13 cellular contexts compared by ENCODE assay signal in genomic region chr7:7688956-7689355, GRCh38.
"Had no signal": no experiment of that assay in that cellular context is flagged by ENCODE, and none has a peak within 500 bp of the region (broad histone marks: within the 10 kb centered on the region; RNA-seq: fewer than 3 reads in every experiment).

No MANE protein-coding gene starts in this region.

- H3K27me3 ChIP-seq: transverse colon had no signal

- H3K9me3 ChIP-seq: transverse colon had no signal

- H3K36me3 ChIP-seq: transverse colon had no signal

- H3K27ac Mint-ChIP-seq: endodermal cell; natural killer cell treated with Interleukin-12 subunit alpha and Interleukin-12 subunit beta and Interleukin-15 and Interleukin-18, amount 100 ng/mL, for 72 hours had no signal

- ATAC-seq: natural killer cell treated with Interleukin-12 subunit alpha and Interleukin-12 subunit beta and Interleukin-15 and Interleukin-18, amount 100 ng/mL, for 72 hours had no signal

- H3K36me3 Mint-ChIP-seq: natural killer cell treated with Interleukin-12 subunit alpha and Interleukin-12 subunit beta and Interleukin-15 and Interleukin-18, amount 100 ng/mL, for 72 hours had no signal

- H3K27me3 Mint-ChIP-seq: activated naive CD8-positive, alpha-beta T cell; memory B cell; natural killer cell treated with Interleukin-12 subunit alpha and Interleukin-12 subunit beta and Interleukin-15 and Interleukin-18, amount 100 ng/mL, for 72 hours had no signal

- H3K4me3 Mint-ChIP-seq: activated naive CD8-positive, alpha-beta T cell; endodermal cell; memory B cell; natural killer cell treated with Interleukin-12 subunit alpha and Interleukin-12 subunit beta and Interleukin-15 and Interleukin-18, amount 100 ng/mL, for 72 hours had no signal

- H3K9me3 Mint-ChIP-seq: endodermal cell; memory B cell; natural killer cell treated with Interleukin-12 subunit alpha and Interleukin-12 subunit beta and Interleukin-15 and Interleukin-18, amount 100 ng/mL, for 72 hours had no signal

- DNase-seq: activated CD4-positive, alpha-beta T cell treated with anti-CD3 and anti-CD28 coated beads, Interleukin-2, amount 50 U/mL, for 4 hours; activated CD4-positive, CD25-positive, alpha-beta regulatory T cell treated with anti-CD3 and anti-CD28 coated beads, Interleukin-2, amount 50 U/mL, for 72 hours; activated gamma-delta T cell; activated T-cell treated with anti-CD3 and anti-CD28 coated beads, Interleukin-2, amount 50 U/mL, for 48 hours; anterior cingulate cortex; dermis blood vessel endothelial cell; endodermal cell; erythroblast; occipital lobe; transverse colon had no signal

- H3K27ac ChIP-seq: transverse colon had no signal

- H3K4me3 ChIP-seq: transverse colon had no signal
